In genomic region chr19:1400281-1401137, GRCh38 we compare ENCODE assay signal across 1 cellular context.
TF ChIP-seq lines count a peak whose summit lies in the region.

No MANE protein-coding gene starts in this region.

TF ChIP-seq in HEK293, 187 proteins besides CTCF, POLR2A, EP300 and RAD21 (continued from another document and continues in another):
- TF ChIP-seq ZNF362 (tag by site-specific recombination; IDR thresholded peaks at IDR 0.05) (no peak), ZBTB10 (tag by site-specific recombination; IDR thresholded peaks at IDR 0.05) (no peak), ZNF548 (tag by site-specific recombination; IDR thresholded peaks at IDR 0.05) (no peak), ZFP41 (tag by site-specific recombination; IDR thresholded peaks at IDR 0.05; ENCODE audit: borderline replicate concordance) (no peak), WT1 (tag by site-specific recombination; IDR thresholded peaks at IDR 0.05) (peak; percentile 37; the same call in 1 of the 2 replicates), ZNF639 (tag by site-specific recombination; IDR thresholded peaks at IDR 0.05) (peak; percentile 86), PRDM1 (tag by site-specific recombination; IDR thresholded peaks at IDR 0.05) (no peak), ZNF394 (tag by site-specific recombination; IDR thresholded peaks at IDR 0.05; ENCODE audit: borderline replicate concordance) (no peak), ZNF354C (tag by site-specific recombination; IDR thresholded peaks at IDR 0.05; ENCODE audit: borderline replicate concordance, low read depth) (no peak), ZSCAN5A (tag by site-specific recombination; IDR thresholded peaks at IDR 0.05) (peak; percentile 75; the same call in 1 of the 2 replicates), ZBTB49 (tag by site-specific recombination; IDR thresholded peaks at IDR 0.05; ENCODE audit: low read depth) (no peak), ZNF501 (tag by site-specific recombination; IDR thresholded peaks at IDR 0.05) (no peak; the same call in 1 of the 2 replicates), SP7 (tag by site-specific recombination; IDR thresholded peaks at IDR 0.05) (0 out of 2 replicates have a peak, but pooled peaks have one; percentile 29), ZNF335 (tag by site-specific recombination; conservative IDR thresholded peaks at IDR 0.05) (peak; percentile 97), ZNF785 (tag by site-specific recombination; IDR thresholded peaks at IDR 0.05) (no peak), ZNF140 (tag by site-specific recombination; IDR thresholded peaks at IDR 0.05) (no peak), ZNF561 (tag by site-specific recombination; IDR thresholded peaks at IDR 0.05; ENCODE audit: borderline replicate concordance) (no peak), ZBTB48 (tag by site-specific recombination; IDR thresholded peaks at IDR 0.05) (peak; percentile 70), OVOL3 (tag by site-specific recombination; IDR thresholded peaks at IDR 0.05) (0 out of 2 replicates have a peak, but pooled peaks have one; percentile 13), ZNF510 (tag by site-specific recombination; IDR thresholded peaks at IDR 0.05; ENCODE audit: insufficient replicate concordance) (no peak), PRDM2 (tag by site-specific recombination; IDR thresholded peaks at IDR 0.05; ENCODE audit: borderline replicate concordance) (0 out of 2 replicates have a peak, but pooled peaks have one; percentile 13), ZNF664 (tag by site-specific recombination; IDR thresholded peaks at IDR 0.05) (no peak), ZSCAN23 (tag by site-specific recombination; IDR thresholded peaks at IDR 0.05) (peak; percentile 67; the same call in 1 of the 2 replicates), SP2 (tag by site-specific recombination; IDR thresholded peaks at IDR 0.05) (peak; percentile 31; the same call in 1 of the 2 replicates), ZNF184 (tag by site-specific recombination; IDR thresholded peaks at IDR 0.05) (0 out of 2 replicates have a peak, but pooled peaks have one; percentile 29), BCL11A (tag by site-specific recombination; IDR thresholded peaks at IDR 0.05; ENCODE audit: low read depth) (peak; percentile 53; the same call in 1 of the 2 replicates), ZNF610 (tag by site-specific recombination; IDR thresholded peaks at IDR 0.05; ENCODE audit: borderline replicate concordance) (no peak), ZBTB8A (tag by site-specific recombination; IDR thresholded peaks at IDR 0.05) (peak; percentile 47), ZNF433 (tag by site-specific recombination; IDR thresholded peaks at IDR 0.05; ENCODE audit: low read depth) (no peak), GLI4 (tag by site-specific recombination; IDR thresholded peaks at IDR 0.05) (no peak), PBX3 (CRISPR knock-in tag; IDR thresholded peaks at IDR 0.05) (0 out of 2 replicates have a peak, but pooled peaks have one; percentile 13), ZNF518A (tag by site-specific recombination; conservative IDR thresholded peaks at IDR 0.05; ENCODE audit: low read depth) (no peak), KLF7 (tag by site-specific recombination; IDR thresholded peaks at IDR 0.05; ENCODE audit: borderline replicate concordance) (no peak), ZNF777 (tag by site-specific recombination; IDR thresholded peaks at IDR 0.05; ENCODE audit: borderline replicate concordance) (no peak), KLF10 (tag by site-specific recombination; IDR thresholded peaks at IDR 0.05) (no peak)
